Comparison of ENCODE assay signal across 8 cellular contexts in the genomic region with DNA sequence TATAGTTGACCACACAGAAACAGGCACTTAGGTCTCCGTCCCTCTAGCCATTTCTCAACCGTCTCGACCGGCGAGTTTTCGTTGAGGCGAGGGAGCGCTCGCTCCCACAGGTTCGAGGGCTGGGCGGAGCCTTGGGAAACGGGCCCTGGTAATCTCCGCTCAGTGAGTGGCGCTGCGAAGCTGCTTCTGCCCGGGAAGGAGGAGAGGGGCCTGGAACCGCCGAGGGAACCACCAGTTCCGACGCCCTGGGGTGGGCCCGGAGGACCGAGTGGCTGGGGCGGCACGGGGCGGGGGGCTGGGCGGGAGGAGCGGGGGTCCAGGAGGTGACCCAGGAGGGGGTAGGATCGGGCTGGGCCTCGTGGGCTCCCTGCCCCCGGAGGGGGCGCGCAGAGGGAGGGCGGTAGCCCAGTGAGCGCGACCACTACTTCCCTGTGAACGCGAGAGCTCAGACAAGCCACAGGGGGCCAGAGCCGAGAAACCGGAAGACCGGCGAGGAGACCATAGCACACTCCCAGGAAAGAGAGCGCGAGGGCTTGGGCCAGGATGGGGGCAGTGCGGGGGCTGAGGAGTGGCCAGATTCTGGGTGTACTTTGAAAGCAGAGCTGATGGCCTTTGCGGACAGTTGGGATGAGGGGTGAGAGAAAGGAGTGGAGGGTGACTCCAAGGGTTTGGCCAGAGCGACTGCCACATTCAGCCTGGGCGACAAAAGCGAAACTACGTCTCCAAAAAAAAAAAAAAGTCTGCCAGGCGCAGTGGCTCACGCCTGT. TPM values are rescaled to one million over a fixed set of nuclear protein-coding genes. Genes with fewer than 3 reads are reported as not detected.
DNase-seq lines count a peak whose midpoint lies in the region; ATAC-seq lines count a peak whose summit lies in the region.

No MANE protein-coding gene starts in this region.

- DNase-seq in DMS114 treated with DMSO at 0.1 percent for 48 hours (lab: John Stamatoyannopoulos, UW; ENCODE audit: unreplicated experiment) (peak; percentile 79), NCI-H524 (lab: John Stamatoyannopoulos, UW) (peak; percentile 78 to 89), dermis blood vessel endothelial cell (peak; percentile 87), left kidney (ENCODE audit: low read depth, low spot score) (peak; percentile 95)
- DNase-seq in activated CD4-positive, alpha-beta T cell treated with anti-CD3 and anti-CD28 coated beads, Interleukin-2, amount 50 U/mL, for 1 hour = peak; percentile 53
- DNase-seq in stimulated activated CD4-positive, alpha-beta T cell treated with anti-CD3 and anti-CD28 coated beads, Interleukin-2, amount 100 ng/mL, for 24 hours = peak; percentile 69 to 75

- ATAC-seq in HG02759 (IDR thresholded peaks at IDR 0.05; ENCODE audit: unreplicated experiment) (peak; percentile 34), HG02763 (IDR thresholded peaks at IDR 0.05; ENCODE audit: unreplicated experiment) (no peak)

RNA-seq across cellular contexts. Expression of a gene that starts 29.9 kb away (rescaled TPM):
- 0.93 and 1.4 TPM in 2 replicates for total RNA-seq in dermis blood vessel endothelial cell
